ENCODE assay signal across 23 cellular contexts in the genomic region with DNA sequence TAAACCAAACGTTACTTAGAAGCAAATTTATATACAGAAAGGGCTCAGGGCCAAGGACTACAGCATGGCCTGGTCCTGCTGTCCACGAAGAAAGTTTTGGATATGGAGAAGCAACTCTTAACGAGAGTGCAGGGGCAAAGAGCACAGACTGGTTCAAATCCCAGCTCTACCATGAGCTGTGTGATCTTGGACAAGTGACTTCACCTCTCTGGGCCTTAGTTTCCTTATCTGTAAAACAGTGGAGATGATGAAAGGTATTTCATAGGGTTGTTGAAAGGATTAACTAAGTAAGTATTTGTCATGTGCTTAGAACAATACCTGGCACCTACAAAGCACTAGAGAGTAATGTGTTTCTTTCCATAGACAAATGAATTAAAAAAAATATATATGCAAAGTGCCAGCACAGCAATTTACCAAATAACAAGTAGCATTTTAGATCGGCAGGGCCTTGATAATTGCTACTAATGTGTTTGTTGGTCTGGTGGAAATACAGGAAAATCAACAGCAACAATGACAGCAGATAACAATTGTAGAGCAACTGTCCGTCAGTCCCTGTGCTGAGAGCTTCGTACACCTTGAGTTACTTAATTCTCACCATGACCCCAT. TPM values are rescaled to one million over a fixed set of nuclear protein-coding genes. Genes with fewer than 3 reads are reported as not detected.
DNase-seq lines count a peak whose midpoint lies in the region; ATAC-seq, FAIRE-seq and TF ChIP-seq lines count a peak whose summit lies in the region.
"Had no signal": no experiment of that assay in that cellular context is flagged by ENCODE, and none has a peak within 500 bp of the region (broad histone marks: within the 10 kb centered on the region; RNA-seq: fewer than 3 reads in every experiment).

No MANE protein-coding gene starts in this region.

- H3K9me3 ChIP-seq in HepG2 (ENCODE audit: low read length) (no peaks in the 10 kb centered on the region), right lobe of liver (no peaks in the 10 kb centered on the region), K562 (replicated peaks; ENCODE audit: control insufficient read depth, insufficient read depth, low read depth, low read length) (no peaks in the 10 kb centered on the region)

- H3K79me2 ChIP-seq in HepG2 (ENCODE audit: insufficient read depth, low read length) (no peaks in the 10 kb centered on the region), K562 (ENCODE audit: control insufficient read depth, insufficient read depth, low read length) (no peaks in the 10 kb centered on the region)

- no peak overlapping the region for H2AFZ ChIP-seq in HepG2 (ENCODE audit: low read length)
- no peak overlapping the region for H2AFZ ChIP-seq in K562 (ENCODE audit: low read depth, low read length)
- H2AFZ ChIP-seq: GM23338 had no signal

- no peak for FAIRE-seq in HepG2 (lab: Jason Lieb, UNC)
- peak; percentile 19 for FAIRE-seq in G401.6 (lab: Jason Lieb, UNC)
- FAIRE-seq in K562 (lab: Jason Lieb, UNC), result no peak
- FAIRE-seq: D721Med, GM12891, GM18507 had no signal

- H3K27me3 ChIP-seq in HepG2 (ENCODE audit: control insufficient read depth in 1 of 2, insufficient read depth in 2 of 2, low read length in 2 of 2) (no peaks in the 10 kb centered on the region), right lobe of liver (no peaks in the 10 kb centered on the region), K562 (ENCODE audit: control insufficient read depth in 2 of 2, insufficient read depth in 2 of 2, low read length in 2 of 2) (peaks cover 19 to 54% of the 10 kb centered on the region in 2 experiments; a peak in 4 of 5 replicates)

- ATAC-seq in HepG2 (no peak), right lobe of liver (no peak), K562 (no peak), HG02870 (IDR thresholded peaks at IDR 0.05; ENCODE audit: unreplicated experiment) (no peak)
- ATAC-seq: GM23338, HCT116 had no signal

- TF ChIP-seq CTCF in HepG2 (CRISPR knock-in tag; IDR thresholded peaks at IDR 0.05) (no peak), right lobe of liver (IDR thresholded peaks at IDR 0.05) (no peak), K562 (IDR thresholded peaks at IDR 0.05 in 2 of 3, conservative IDR thresholded peaks at IDR 0.05 in 1 of 3; ENCODE audit: insufficient read depth in 2 of 3, low read depth in 1 of 3, low read length in 3 of 3) (no peak)

- no peaks in the 10 kb centered on the region for H3K36me3 ChIP-seq in HepG2 (replicated peaks in 1 of 2; ENCODE audit: control insufficient read depth in 1 of 2, insufficient read depth in 2 of 2, low read length in 2 of 2)
- peaks cover 0 to 13% (median 0%) of the 10 kb centered on the region in 4 donors for H3K36me3 ChIP-seq in right lobe of liver
- H3K36me3 ChIP-seq in K562 (ENCODE audit: control insufficient read depth, insufficient read depth, low read length), result no peaks in the 10 kb centered on the region

- DNase-seq in HepG2 (ENCODE audit: low spot score), result no peak
- DNase-seq in right lobe of liver, result no peak
- no peak for DNase-seq in K562 (ENCODE audit: extremely low read depth in 1 of 4, low spot score in 3 of 4)
- no peak for DNase-seq in MV-4-11 (lab: John Stamatoyannopoulos, UW)
- DNase-seq: 8988T; CD4-positive, alpha-beta T cell; CD8-positive, alpha-beta memory T cell; DMS 273 treated with DMSO at 0.1 percent for 48 hours; DMS79; EL; GF-D8; H9 had no signal

- no peak for TF ChIP-seq EP300 in HepG2 (IDR thresholded peaks at IDR 0.05; ENCODE audit: low read depth in 2 of 2, low read length in 2 of 2)
- TF ChIP-seq EP300 in HepG2 (CRISPR knock-in tag; IDR thresholded peaks at IDR 0.05; ENCODE audit: borderline replicate concordance), result no peak
- no peak for TF ChIP-seq EP300 in K562 (IDR thresholded peaks at IDR 0.05; ENCODE audit: low read length)

- no peak for TF ChIP-seq RAD21 in HepG2 (CRISPR knock-in tag; IDR thresholded peaks at IDR 0.05)
- TF ChIP-seq RAD21 in K562 (CRISPR knock-in tag; conservative IDR thresholded peaks at IDR 0.05 in 1 of 2, IDR thresholded peaks at IDR 0.05 in 1 of 2), result no peak

- H3K9me1 ChIP-seq in K562 (ENCODE audit: control insufficient read depth, insufficient read depth, low read length), result no peaks in the 10 kb centered on the region

- H3K4me3 ChIP-seq in HepG2 (replicated peaks in 1 of 3; ENCODE audit: insufficient read depth in 1 of 3, low read depth in 2 of 3, low read length in 3 of 3), result no peak overlapping the region
- no peak overlapping the region for H3K4me3 ChIP-seq in right lobe of liver
- H3K4me3 ChIP-seq in K562, result no peak overlapping the region
- H3K4me3 ChIP-seq: GM23338 had no signal

- CTCF ChIA-PET in HepG2 (lab: Yijun Ruan, JAX; ENCODE audit: low intra/inter-chr PET ratio, low total read pairs), result no interaction called here
- CTCF ChIA-PET in K562 (lab: Yijun Ruan, JAX; ENCODE audit: low intra/inter-chr PET ratio), result no interaction called here

- POLR2A ChIA-PET in HepG2 (lab: Yijun Ruan, JAX) (no interaction called here), K562 (lab: Yijun Ruan, JAX) (interaction anchor here (0.6 to 1.8 kb wide), 2 partner anchors 18 to 70 kb away, joined by 3 to 5 read pairs; no protein-coding TSS in a partner anchor)

- H3K4me1 ChIP-seq in HepG2 (ENCODE audit: insufficient read depth, low read length) (no peaks in the 10 kb centered on the region), right lobe of liver (no peaks in the 10 kb centered on the region), K562 (replicated peaks in 1 of 2; ENCODE audit: control insufficient read depth in 2 of 2, insufficient read depth in 2 of 2, low read length in 2 of 2) (0 out of 5 replicates have a peak, but pooled peaks cover 0 to 2% of the 10 kb centered on the region in 2 experiments)

- H4K20me1 ChIP-seq in HepG2 (ENCODE audit: insufficient read depth, low read length) (no peaks in the 10 kb centered on the region), K562 (replicated peaks; ENCODE audit: control insufficient read depth, insufficient read depth, low read length) (peaks cover 2% of the 10 kb centered on the region; the same call in 1 of the 2 replicates)

- H3K27ac ChIP-seq in HepG2 (ENCODE audit: extremely low read length, insufficient read depth, low read length) (no peak overlapping the region), right lobe of liver (no peak overlapping the region), K562 (ENCODE audit: extremely low read depth, low read depth, low read length) (no peak overlapping the region)

- intact Hi-C loops in HepG2 (cut with micrococcal nuclease; ENCODE audit: unreplicated experiment), result no loop called here
- intact Hi-C loops in right lobe of liver (cut with DNase I), result no loop called here
- intact Hi-C loops in K562 (cut with micrococcal nuclease), result no loop called here

- in situ Hi-C loops in HepG2 (cut with HindIII; ENCODE audit: extremely low pct_ligation_motif_present, low pct_unique_long_range_greater_than_20kb), result no loop called here
- in situ Hi-C loops in K562 (cut with MboI), result no loop called here

- BruUV-seq in HepG2 (replicated peaks; lab: Mats Ljungman, UMichigan) (no TSS peak), K562 (replicated peaks; lab: Mats Ljungman, UMichigan) (no TSS peak)

- 86% methylated on average over 6 of the region's 6 CpGs for WGBS in HepG2 (ENCODE audit: low lambda C conversion rate)
- 66% methylated on average over 5 of the region's 6 CpGs for WGBS in right lobe of liver (ENCODE audit: insufficient coverage, low coverage, low lambda C conversion rate, missing lambda C conversion rate)
- whole genome bisulfite sequencing in K562 (ENCODE audit: insufficient coverage, low coverage, missing lambda C conversion rate), result 15% methylated on average over 6 of the region's 6 CpGs

- H3K4me2 ChIP-seq in HepG2 (ENCODE audit: low read depth, low read length), result no peak overlapping the region
- H3K4me2 ChIP-seq in K562 (ENCODE audit: insufficient read depth, low read length), result no peak overlapping the region
- H3K4me2 ChIP-seq: GM23338 had no signal

- H3K9ac ChIP-seq in HepG2 (ENCODE audit: insufficient read depth, low read depth, low read length) (no peak overlapping the region), K562 (ENCODE audit: insufficient read depth in 1 of 2, low read depth in 2 of 2, low read length in 2 of 2) (no peak overlapping the region)

- TF ChIP-seq POLR2A in HepG2 (IDR thresholded peaks at IDR 0.05; ENCODE audit: insufficient read depth in 1 of 2, low read depth in 2 of 2, low read length in 2 of 2) (no peak), right lobe of liver (IDR thresholded peaks at IDR 0.05) (no peak), K562 (conservative IDR thresholded peaks at IDR 0.05) (no peak)

RNA-seq across cellular contexts. Expression of gene TMCO4, which starts 25.4 kb away (rescaled TPM):
- total RNA-seq in HepG2 (2016; rRNA removed; fragmentation: Illumina TruSeq; extraction: Trizol) (3.9 and 4.1 TPM in 2 replicates), right lobe of liver (10 to 100 TPM in 3 of 6 experiments, 1 to 10 TPM in 3; 6.4 to 13.5 (median 9.8) TPM), K562 (2014; rRNA removed) (2.1 and 3.3 TPM in 2 replicates), K562 (2014; rRNA removed; fragmentation: Illumina TruSeq; extraction: Trizol) (0.91 and 1.4 TPM in 2 replicates), K562 (2015; rRNA removed; fragmentation: Illumina TruSeq; extraction: Trizol) (1.6 and 2.0 TPM in 2 replicates), K562 (2021) (1.2 and 2.1 TPM in 2 replicates)
- 2.2 and 2.4 TPM in 2 replicates for total RNA-seq in HepG2 (2016; cell fraction: cytosol; rRNA removed; fragmentation: Illumina TruSeq; extraction: Trizol; ENCODE audit: low read depth)
- 4.4 and 6.1 TPM in 2 replicates for total RNA-seq in HepG2 (2016; cell fraction: insoluble cytoplasmic fraction; rRNA removed; fragmentation: Illumina TruSeq; extraction: Trizol)
- 3.6 and 4.0 TPM in 2 replicates for total RNA-seq in HepG2 (2016; cell fraction: membrane; rRNA removed; fragmentation: Illumina TruSeq; extraction: Trizol)
- total RNA-seq in HepG2 (2016; cell fraction: nucleus; rRNA removed; fragmentation: Illumina TruSeq; extraction: Trizol), result 5.2 and 5.6 TPM in 2 replicates
- polyA plus RNA-seq in HepG2 (2011; rRNA removed) (2.1 and 3.3 TPM in 2 replicates), K562 (2011; rRNA removed) (0.27 and 0.57 TPM in 2 replicates), K562 (2014; fragmentation: Illumina TruSeq; extraction: Trizol) (1.4 and 1.7 TPM in 2 replicates), K562 (2014; fragmentation: Nextera tagmentation; extraction: Ambion mirVana) (under 1 TPM; 0.06 to 0.21 TPM), K562 (2014; rRNA removed) (1.9 and 3.2 TPM in 2 replicates)
- polyA plus RNA-seq in HepG2 (2011; cell fraction: cytosol; rRNA removed), result 2.3 and 3.3 TPM in 2 replicates
- polyA plus RNA-seq in HepG2 (2011; cell fraction: nucleus; rRNA removed), result 4.8 and 6.1 TPM in 2 replicates
- 1.3 and 1.9 TPM in 2 replicates for polyA plus RNA-seq in HepG2 (2012)
- 2.0 and 2.4 TPM in 2 replicates for polyA plus RNA-seq in HepG2 (2016; cell fraction: cytosol; fragmentation: Illumina TruSeq; extraction: Trizol; ENCODE audit: low read depth)
- 2.8 and 3.9 TPM in 2 replicates for polyA plus RNA-seq in HepG2 (2016; cell fraction: insoluble cytoplasmic fraction; fragmentation: Illumina TruSeq; extraction: Trizol; ENCODE audit: low read depth)
- polyA plus RNA-seq in HepG2 (2016; cell fraction: membrane; fragmentation: Illumina TruSeq; extraction: Trizol; ENCODE audit: low read depth), result 3.1 and 3.5 TPM in 2 replicates
- polyA plus RNA-seq in HepG2 (2016; cell fraction: nucleus; fragmentation: Illumina TruSeq; extraction: Trizol; ENCODE audit: insufficient read depth, low read depth), result 5.0 and 6.3 TPM in 2 replicates
- polyA minus RNA-seq in HepG2 (2011; rRNA and poly(A)+ RNA removed; ENCODE audit: low replicate concordance), result 5.4 and 25.9 TPM in 2 replicates
- polyA minus RNA-seq in HepG2 (2011; cell fraction: cytosol; rRNA and poly(A)+ RNA removed), result 2.5 and 2.6 TPM in 2 replicates
- 1.5 and 3.6 TPM in 2 replicates for polyA minus RNA-seq in HepG2 (2011; cell fraction: nucleus; rRNA and poly(A)+ RNA removed)
- total RNA-seq in K562 (2011; cell fraction: chromatin; rRNA removed; ENCODE audit: low replicate concordance), result 0.67 and 1.3 TPM in 2 replicates
- total RNA-seq in K562 (2011; cell fraction: nucleolus; rRNA removed), result 0.66 and 1.2 TPM in 2 replicates
- 0.59 TPM in 1 of 2 replicates, not detected in the other for total RNA-seq in K562 (2011; cell fraction: nucleoplasm; rRNA removed)
- 0.13 and 0.94 TPM in 2 replicates for polyA plus RNA-seq in K562 (2011; cell fraction: cytosol; rRNA removed)
- polyA plus RNA-seq in K562 (2011; cell fraction: nucleus; rRNA removed), result 0.45 and 1.5 TPM in 2 replicates
- polyA plus RNA-seq in K562 (2012), result 1.3 and 3.3 TPM in 2 replicates
- polyA minus RNA-seq in K562 (2011; rRNA and poly(A)+ RNA removed), result 0.07 and 0.15 TPM in 2 replicates
- not detected in 2 replicates for polyA minus RNA-seq in K562 (2011; cell fraction: cytosol; rRNA and poly(A)+ RNA removed)
- 0.54 and 0.56 TPM in 2 replicates for polyA minus RNA-seq in K562 (2011; cell fraction: nucleus; rRNA and poly(A)+ RNA removed)

RNA-seq across cellular contexts. Expression of gene RNF186, which starts 40.8 kb away (rescaled TPM):
- total RNA-seq in HepG2 (2016; rRNA removed; fragmentation: Illumina TruSeq; extraction: Trizol) (0.20 TPM in 1 of 2 replicates, not detected in the other), right lobe of liver (1 to 10 TPM in 1 of 6 experiments, under 1 TPM in 3, not detected in 2; 0.30 to 2.9 (median 0.53) TPM), K562 (2014; rRNA removed) (not detected in 2 replicates), K562 (2014; rRNA removed; fragmentation: Illumina TruSeq; extraction: Trizol) (not detected in 2 replicates), K562 (2015; rRNA removed; fragmentation: Illumina TruSeq; extraction: Trizol) (not detected in 2 replicates), K562 (2021) (not detected in 2 replicates)
- 0.26 TPM in 1 of 2 replicates, not detected in the other for total RNA-seq in HepG2 (2016; cell fraction: cytosol; rRNA removed; fragmentation: Illumina TruSeq; extraction: Trizol; ENCODE audit: low read depth)
- 0.09 TPM in 1 of 2 replicates, not detected in the other for total RNA-seq in HepG2 (2016; cell fraction: insoluble cytoplasmic fraction; rRNA removed; fragmentation: Illumina TruSeq; extraction: Trizol)
- total RNA-seq in HepG2 (2016; cell fraction: membrane; rRNA removed; fragmentation: Illumina TruSeq; extraction: Trizol), result 0.12 TPM in 1 of 2 replicates, not detected in the other
- total RNA-seq in HepG2 (2016; cell fraction: nucleus; rRNA removed; fragmentation: Illumina TruSeq; extraction: Trizol), result not detected in 2 replicates
- polyA plus RNA-seq in HepG2 (2011; rRNA removed) (0.07 and 0.10 TPM in 2 replicates), K562 (2011; rRNA removed) (not detected in 2 replicates), K562 (2014; fragmentation: Illumina TruSeq; extraction: Trizol) (not detected in 2 replicates), K562 (2014; fragmentation: Nextera tagmentation; extraction: Ambion mirVana) (not detected), K562 (2014; rRNA removed) (not detected in 2 replicates)
- 0.11 and 0.12 TPM in 2 replicates for polyA plus RNA-seq in HepG2 (2011; cell fraction: cytosol; rRNA removed)
- 0.28 TPM in 1 of 2 replicates, not detected in the other for polyA plus RNA-seq in HepG2 (2011; cell fraction: nucleus; rRNA removed)
- polyA plus RNA-seq in HepG2 (2012), result 0.34 and 0.55 TPM in 2 replicates
- 0.10 TPM in 1 of 2 replicates, not detected in the other for polyA plus RNA-seq in HepG2 (2016; cell fraction: cytosol; fragmentation: Illumina TruSeq; extraction: Trizol; ENCODE audit: low read depth)
- polyA plus RNA-seq in HepG2 (2016; cell fraction: insoluble cytoplasmic fraction; fragmentation: Illumina TruSeq; extraction: Trizol; ENCODE audit: low read depth), result not detected in 2 replicates
- not detected in 2 replicates for polyA plus RNA-seq in HepG2 (2016; cell fraction: membrane; fragmentation: Illumina TruSeq; extraction: Trizol; ENCODE audit: low read depth)
- not detected in 2 replicates for polyA plus RNA-seq in HepG2 (2016; cell fraction: nucleus; fragmentation: Illumina TruSeq; extraction: Trizol; ENCODE audit: insufficient read depth, low read depth)
- 0.12 TPM in 1 of 2 replicates, not detected in the other for polyA minus RNA-seq in HepG2 (2011; rRNA and poly(A)+ RNA removed; ENCODE audit: low replicate concordance)
- not detected in 2 replicates for polyA minus RNA-seq in HepG2 (2011; cell fraction: cytosol; rRNA and poly(A)+ RNA removed)
- not detected in 2 replicates for polyA minus RNA-seq in HepG2 (2011; cell fraction: nucleus; rRNA and poly(A)+ RNA removed)
- not detected in 2 replicates for total RNA-seq in K562 (2011; cell fraction: chromatin; rRNA removed; ENCODE audit: low replicate concordance)
- total RNA-seq in K562 (2011; cell fraction: nucleolus; rRNA removed), result not detected in 2 replicates
- total RNA-seq in K562 (2011; cell fraction: nucleoplasm; rRNA removed), result not detected in 2 replicates
- polyA plus RNA-seq in K562 (2011; cell fraction: cytosol; rRNA removed), result not detected in 2 replicates
- polyA plus RNA-seq in K562 (2011; cell fraction: nucleus; rRNA removed), result not detected in 2 replicates
- not detected in 2 replicates for polyA plus RNA-seq in K562 (2012)
- not detected in 2 replicates for polyA minus RNA-seq in K562 (2011; rRNA and poly(A)+ RNA removed)
- polyA minus RNA-seq in K562 (2011; cell fraction: cytosol; rRNA and poly(A)+ RNA removed), result not detected in 2 replicates
- not detected in 2 replicates for polyA minus RNA-seq in K562 (2011; cell fraction: nucleus; rRNA and poly(A)+ RNA removed)
- total RNA-seq: A673; CD4-positive, alpha-beta T cell; CD8-positive, alpha-beta memory T cell; GM23338; H4; H9 had no signal
- polyA plus RNA-seq: BJ; CD14-positive monocyte; CD8-positive, alpha-beta memory T cell; GM23338 had no signal

Comparison
In these comparisons a context has a peak if more than half of its experiments do, and no peak if none do; other contexts are left out.
1. Of the 241 proteins assayed by ChIP-seq in both HepG2 and K562: peak only in HepG2: none; only in K562: MAFG and ZFP36; in both: MAFF and MAFK; in neither: 237.